ENCODE assay signal across 11 cellular contexts in the genomic region with DNA sequence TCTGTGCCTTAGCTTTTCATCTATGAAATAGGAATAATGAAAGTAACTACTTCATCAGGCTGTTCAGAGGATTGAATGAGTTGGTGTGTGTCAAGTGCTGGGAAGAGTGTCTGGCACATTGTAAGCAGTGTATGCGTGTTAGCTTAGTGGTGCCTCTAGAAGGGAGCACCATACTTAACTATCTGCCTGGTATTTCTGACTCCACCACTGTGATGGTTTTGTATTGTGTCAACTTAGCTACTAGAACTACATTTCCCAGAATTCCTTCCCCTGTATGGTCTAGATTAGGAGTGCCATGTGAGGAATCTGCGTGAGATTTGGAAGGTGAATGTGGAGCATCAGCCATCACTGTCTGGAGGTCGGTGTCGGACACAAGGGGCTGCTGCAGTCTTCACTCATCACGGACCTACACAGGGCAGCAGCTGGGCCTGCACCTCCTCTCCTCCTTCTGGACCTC.
DNase-seq lines count a peak whose midpoint lies in the region; ATAC-seq, FAIRE-seq and TF ChIP-seq lines count a peak whose summit lies in the region.
"Had no signal": no experiment of that assay in that cellular context is flagged by ENCODE, and none has a peak within 500 bp of the region (broad histone marks: within the 10 kb centered on the region; RNA-seq: fewer than 3 reads in every experiment).

No MANE protein-coding gene starts in this region.

- H2AK5ac ChIP-seq in IMR-90 (ENCODE audit: low read depth, low read length), result peak overlapping the region; percentile 100

- ATAC-seq in IMR-90 (ENCODE audit: low read depth), result no peak; the same call in 1 of the 2 replicates
- ATAC-seq in HepG2, result no peak
- ATAC-seq in HG03175 (IDR thresholded peaks at IDR 0.05; ENCODE audit: unreplicated experiment), result no peak
- ATAC-seq in GM21619 (IDR thresholded peaks at IDR 0.05; ENCODE audit: unreplicated experiment), result no peak
- ATAC-seq in HG03045 (IDR thresholded peaks at IDR 0.05; ENCODE audit: unreplicated experiment), result no peak
- ATAC-seq in HG03095 (IDR thresholded peaks at IDR 0.05; ENCODE audit: unreplicated experiment), result no peak
- ATAC-seq: pancreas had no signal

- H3K9ac ChIP-seq in IMR-90 (ENCODE audit: low read depth, low read length) (peak overlapping the region; percentile 74), HepG2 (ENCODE audit: insufficient read depth, low read depth, low read length) (0 out of 2 replicates have a peak overlapping the region, but pooled peaks have one; percentile 47)

- no peak for TF ChIP-seq EP300 in HepG2 (IDR thresholded peaks at IDR 0.05; ENCODE audit: low read depth in 2 of 2, low read length in 2 of 2)
- no peak for TF ChIP-seq EP300 in HepG2 (CRISPR knock-in tag; IDR thresholded peaks at IDR 0.05; ENCODE audit: borderline replicate concordance)

- POLR2A ChIA-PET in IMR-90 (lab: Charles Lee; ENCODE audit: unreplicated experiment), result interaction anchor here (1.4 to 2.3 kb wide), 2 partner anchors 31 to 115 kb away, joined by 4 to 5 read pairs; a partner anchor contains a TSS
- POLR2A ChIA-PET in HepG2 (lab: Yijun Ruan, JAX), result interaction anchor here (1.0 to 4.0 kb wide), 4 partner anchors 11 to 193 kb away, joined by 3 to 60 read pairs (median 13); no protein-coding TSS in a partner anchor

- peak overlapping the region; percentile 99 for H3K14ac ChIP-seq in IMR-90 (replicated peaks; ENCODE audit: low read depth, low read length)

- H3K27me3 ChIP-seq in IMR-90 (ENCODE audit: control insufficient read depth, insufficient read depth, low read length) (no peaks in the 10 kb centered on the region), brain microvascular endothelial cell (replicated peaks) (no peaks in the 10 kb centered on the region), HepG2 (ENCODE audit: control insufficient read depth in 1 of 2, insufficient read depth in 2 of 2, low read length in 2 of 2) (no peaks in the 10 kb centered on the region)
- H3K27me3 ChIP-seq: pancreas had no signal

- H3K9me3 ChIP-seq in IMR-90 (ENCODE audit: control insufficient read depth, insufficient read depth, low read length) (no peaks in the 10 kb centered on the region; the same call in 1 of the 2 replicates), HepG2 (ENCODE audit: low read length) (no peaks in the 10 kb centered on the region)
- H3K9me3 ChIP-seq: pancreas had no signal

- H3K4me1 ChIP-seq in IMR-90 (ENCODE audit: control insufficient read depth, insufficient read depth, low read length), result peaks cover 21% of the 10 kb centered on the region
- peaks cover 71% of the 10 kb centered on the region for H3K4me1 ChIP-seq in HepG2 (ENCODE audit: insufficient read depth, low read length)
- H3K4me1 ChIP-seq: pancreas had no signal

- peak overlapping the region; percentile 100 for H4K5ac ChIP-seq in IMR-90 (ENCODE audit: low read depth, low read length)

- TF ChIP-seq POLR2A in IMR-90 (IDR thresholded peaks at IDR 0.05; ENCODE audit: low read depth, low read length), result peak; percentile 16; the same call in 1 of the 2 replicates
- TF ChIP-seq POLR2A in HepG2 (IDR thresholded peaks at IDR 0.05; ENCODE audit: insufficient read depth in 1 of 2, low read depth in 2 of 2, low read length in 2 of 2), result no peak

- BruUV-seq in IMR-90 (replicated peaks; lab: Mats Ljungman, UMichigan) (no TSS peak), HepG2 (replicated peaks; lab: Mats Ljungman, UMichigan) (no TSS peak)

- peaks cover 5 to 22% of the 10 kb centered on the region in 2 experiments; a peak in 3 of 4 replicates for H3K79me1 ChIP-seq in IMR-90 (ENCODE audit: low read depth in 1 of 2, low read length in 2 of 2)

- H3K36me3 ChIP-seq in IMR-90 (ENCODE audit: control insufficient read depth, insufficient read depth, low read length) (no peaks in the 10 kb centered on the region), brain microvascular endothelial cell (replicated peaks) (no peaks in the 10 kb centered on the region), HepG2 (replicated peaks in 1 of 2; ENCODE audit: control insufficient read depth in 1 of 2, insufficient read depth in 2 of 2, low read length in 2 of 2) (no peaks in the 10 kb centered on the region)
- H3K36me3 ChIP-seq: pancreas had no signal

- H3K4me3 ChIP-seq in IMR-90 (ENCODE audit: insufficient read depth, low read depth, low read length), result no peak overlapping the region
- H3K4me3 ChIP-seq in brain microvascular endothelial cell (ENCODE audit: low read depth, low read length), result no peak overlapping the region
- H3K4me3 ChIP-seq in HepG2 (replicated peaks in 1 of 3; ENCODE audit: insufficient read depth in 1 of 3, low read depth in 2 of 3, low read length in 3 of 3), result no peak overlapping the region
- H3K4me3 ChIP-seq: pancreas had no signal

- TF ChIP-seq CTCF in IMR-90 (conservative IDR thresholded peaks at IDR 0.05; ENCODE audit: low read depth, low read length), result no peak
- TF ChIP-seq CTCF in brain microvascular endothelial cell (IDR thresholded peaks at IDR 0.05; ENCODE audit: low read depth, low read length, missing control alignments), result no peak
- no peak for TF ChIP-seq CTCF in HepG2 (CRISPR knock-in tag; IDR thresholded peaks at IDR 0.05)

- peak overlapping the region; percentile 100 for H2BK120ac ChIP-seq in IMR-90 (ENCODE audit: low read depth, low read length)

- no peaks in the 10 kb centered on the region for H4K20me1 ChIP-seq in IMR-90 (ENCODE audit: insufficient read depth, low read length)
- no peaks in the 10 kb centered on the region for H4K20me1 ChIP-seq in HepG2 (ENCODE audit: insufficient read depth, low read length)

- H2AK9ac ChIP-seq in IMR-90 (replicated peaks; ENCODE audit: low read depth, low read length, poor library complexity), result peak overlapping the region; percentile 95

- H3K79me2 ChIP-seq in HepG2 (ENCODE audit: insufficient read depth, low read length), result no peaks in the 10 kb centered on the region

- H4K91ac ChIP-seq in IMR-90 (ENCODE audit: insufficient read depth, low read depth, low read length), result peak overlapping the region; percentile 100

- peak; percentile 39 for DNase-seq in IMR-90
- no peak for DNase-seq in brain microvascular endothelial cell
- DNase-seq in HepG2 (ENCODE audit: low spot score), result no peak
- DNase-seq in superior temporal gyrus (ENCODE audit: extremely low spot score), result peak; percentile 29
- DNase-seq: CD8-positive, alpha-beta memory T cell; islet precursor cell; pancreas had no signal

- peaks cover 24% of the 10 kb centered on the region for H3K9me1 ChIP-seq in IMR-90 (ENCODE audit: insufficient read depth, low read length)

- H3K4me2 ChIP-seq in IMR-90 (ENCODE audit: low read depth, low read length) (no peak overlapping the region), HepG2 (ENCODE audit: low read depth, low read length) (peak overlapping the region; percentile 60)

- intact Hi-C loops in IMR-90 (cut with micrococcal nuclease) (no loop called here), HepG2 (cut with micrococcal nuclease; ENCODE audit: unreplicated experiment) (no loop called here)

- H3K56ac ChIP-seq in IMR-90 (ENCODE audit: extremely low read depth, insufficient read depth, low read length), result peak overlapping the region; percentile 100

- no CpG with 5 or more reads among the region's 5 CpGs for WGBS in IMR-90 (ENCODE audit: extremely low coverage in 2 of 2, insufficient read length in 1 of 2), 2 experiments
- 97% methylated on average over 5 of the region's 5 CpGs for WGBS in HepG2 (ENCODE audit: low lambda C conversion rate)

- dilution Hi-C loops in IMR-90 (cut with HindIII; ENCODE audit: low sequenced_read_pairs, unreplicated experiment), result no loop called here

- in situ Hi-C loops in IMR-90 (cut with MboI; ENCODE audit: low sequenced_read_pairs), result loop anchor here (25.0 kb wide), 1 partner anchor 422 kb away; no protein-coding TSS in a partner anchor
- in situ Hi-C loops in brain microvascular endothelial cell (cut with HindIII; ENCODE audit: low pct_ligation_motif_present, low sequenced_read_pairs), result no loop called here
- in situ Hi-C loops in HepG2 (cut with HindIII; ENCODE audit: extremely low pct_ligation_motif_present, low pct_unique_long_range_greater_than_20kb), result no loop called here

- CTCF ChIA-PET in IMR-90 (lab: Yijun Ruan, JAX), result interaction anchor here (1.3 to 2.6 kb wide), 3 partner anchors 10 to 120 kb away, joined by 3 to 13 read pairs (median 5); no protein-coding TSS in a partner anchor
- CTCF ChIA-PET in HepG2 (lab: Yijun Ruan, JAX; ENCODE audit: low intra/inter-chr PET ratio, low total read pairs), result no interaction called here

- H2BK5ac ChIP-seq in IMR-90 (ENCODE audit: low read depth, low read length, poor library complexity, severe bottlenecking), result peak overlapping the region; percentile 100

- peak overlapping the region; percentile 99 for H2BK20ac ChIP-seq in IMR-90 (ENCODE audit: low read depth, low read length)

- peak overlapping the region; percentile 100 for H2BK15ac ChIP-seq in IMR-90 (ENCODE audit: low read depth, low read length)

- H3K27ac ChIP-seq in IMR-90 (ENCODE audit: insufficient read depth, low read length) (peak overlapping the region; percentile 100), brain microvascular endothelial cell (peak overlapping the region; percentile 97), HepG2 (ENCODE audit: extremely low read length, insufficient read depth, low read length) (peak overlapping the region; percentile 69)
- H3K27ac ChIP-seq: pancreas had no signal

- peak overlapping the region; percentile 99 for H3K23ac ChIP-seq in IMR-90 (ENCODE audit: low read depth, low read length)

- FAIRE-seq in HepG2 (lab: Jason Lieb, UNC), result no peak
- FAIRE-seq: pancreas had no signal

- peak overlapping the region; percentile 99 for H3K4ac ChIP-seq in IMR-90 (ENCODE audit: low read depth, low read length)

- TF ChIP-seq RAD21 in IMR-90 (IDR thresholded peaks at IDR 0.05; ENCODE audit: low read length) (no peak), HepG2 (CRISPR knock-in tag; IDR thresholded peaks at IDR 0.05) (no peak)

- peak overlapping the region; percentile 100 for H3K18ac ChIP-seq in IMR-90 (ENCODE audit: low read depth, low read length)

- H4K8ac ChIP-seq in IMR-90 (ENCODE audit: low read depth in 2 of 2, low read length in 2 of 2), result peak overlapping the region; percentile 99 to 100

- H2AFZ ChIP-seq in IMR-90 (replicated peaks; ENCODE audit: low read length, poor library complexity) (peak overlapping the region; percentile 81), HepG2 (ENCODE audit: low read length) (no peak overlapping the region)

TF ChIP-seq in IMR-90, 13 proteins besides CTCF, POLR2A, EP300 and RAD21 (continues in another document):
- TF ChIP-seq MAFK (IDR thresholded peaks at IDR 0.05; ENCODE audit: low read depth, low read length) (no peak), CEBPB (IDR thresholded peaks at IDR 0.05; ENCODE audit: low read depth, low read length) (no peak), RCOR1 (IDR thresholded peaks at IDR 0.05; ENCODE audit: insufficient replicate concordance, low read length) (no peak), NFE2L2 (IDR thresholded peaks at IDR 0.05; ENCODE audit: low read depth, low read length) (no peak)

TF ChIP-seq in HepG2, 621 proteins besides CTCF, POLR2A, EP300 and RAD21 (continues in another document):
- TF ChIP-seq THAP11 (CRISPR knock-in tag; IDR thresholded peaks at IDR 0.05), result peak; percentile 93
- TF ChIP-seq SSRP1 (CRISPR knock-in tag; IDR thresholded peaks at IDR 0.05), result no peak
- TF ChIP-seq NCOA1 (CRISPR knock-in tag; IDR thresholded peaks at IDR 0.05), result no peak
- TF ChIP-seq ZSCAN22 (CRISPR knock-in tag; IDR thresholded peaks at IDR 0.05), result no peak
- no peak for TF ChIP-seq ZNF780A (CRISPR knock-in tag; IDR thresholded peaks at IDR 0.05)
- TF ChIP-seq U2AF1 (optimal IDR thresholded peaks at IDR 0.05; ENCODE audit: low read depth, low read length), result no peak

Comparison
In these comparisons a context has a peak if more than half of its experiments do, and no peak if none do; other contexts are left out.
1. DNase-seq: peak in IMR-90 (single experiment) and superior temporal gyrus (single experiment); none in brain microvascular endothelial cell (single experiment) and HepG2 (single experiment).
2. Peak in every context shown above with its lines, with median percentiles within 50 percentile points of each other: H3K27ac ChIP-seq.